In genomic region chr7:102464577-102465280, GRCh38 we compare ENCODE assay signal across 8 cellular contexts. TPM values are rescaled to one million over a fixed set of nuclear protein-coding genes. Genes with fewer than 3 reads are reported as not detected.
DNase-seq lines count a peak whose midpoint lies in the region; ATAC-seq and TF ChIP-seq lines count a peak whose summit lies in the region.

A gene with protein sequence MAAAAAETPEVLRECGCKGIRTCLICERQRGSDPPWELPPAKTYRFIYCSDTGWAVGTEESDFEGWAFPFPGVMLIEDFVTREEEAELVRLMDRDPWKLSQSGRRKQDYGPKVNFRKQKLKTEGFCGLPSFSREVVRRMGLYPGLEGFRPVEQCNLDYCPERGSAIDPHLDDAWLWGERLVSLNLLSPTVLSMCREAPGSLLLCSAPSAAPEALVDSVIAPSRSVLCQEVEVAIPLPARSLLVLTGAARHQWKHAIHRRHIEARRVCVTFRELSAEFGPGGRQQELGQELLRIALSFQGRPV (minus strand): TSS chr7:102464863. CDS start chr7:102464836, 27 bp downstream.
TSS of gene LRWD1 (plus strand) at chr7:102464984. CDS start at chr7:102465081, 97 bp downstream.

- peak within 1 kb of the TSS; percentile 100 for H3K4me3 ChIP-seq in fibroblast of pulmonary artery (replicated peaks; ENCODE audit: low read depth, low read length)

- DNase-seq in EL (peak; percentile 92), GOT3 (lab: John Stamatoyannopoulos, UW) (peak; percentile 78), RWPE1 (ENCODE audit: low spot score) (peak; percentile 98), fibroblast of pulmonary artery (ENCODE audit: low read depth) (peak; percentile 92)
- peak; percentile 98 for DNase-seq in stimulated activated naive CD8-positive, alpha-beta T cell treated with anti-CD3 and anti-CD28 coated beads, Interleukin-15, Interleukin-2, amounts not matched to agents 100 U/mL and 50 U/mL, for 24 hours

- 0 out of 2 replicates have a peak, but pooled peaks have one; percentile 26 for TF ChIP-seq CTCF in LNCAP (IDR thresholded peaks at IDR 0.05)
- no peak; the same call in 1 of the 2 replicates for TF ChIP-seq CTCF in RWPE1 (conservative IDR thresholded peaks at IDR 0.05; ENCODE audit: low read depth)
- no peak for TF ChIP-seq CTCF in fibroblast of pulmonary artery (IDR thresholded peaks at IDR 0.05; ENCODE audit: low read length, missing control alignments)
- TF ChIP-seq CTCF in nephron (IDR thresholded peaks at IDR 0.05; ENCODE audit: unreplicated experiment in 3 of 3): peak in 1 of 3 experiments; percentile 33

- H3K36me3 Mint-ChIP-seq in activated T-helper 17 cell treated with anti-CD3 and anti-CD28 coated beads, Interleukin-2, amount 50 U/mL, for 72 hours (ENCODE audit: low read depth): no peaks in the 10 kb centered on the region
- H3K36me3 Mint-ChIP-seq in nephron (ENCODE audit: low read depth): peaks cover 11% of the 10 kb centered on the region

- H3K4me3 Mint-ChIP-seq in activated T-helper 17 cell treated with anti-CD3 and anti-CD28 coated beads, Interleukin-2, amount 50 U/mL, for 72 hours: peak within 1 kb of the TSS; percentile 89
- peak within 1 kb of the TSS; percentile 98 to 99 (median 99) for H3K4me3 Mint-ChIP-seq in nephron

- ATAC-seq in activated T-helper 17 cell treated with anti-CD3 and anti-CD28 coated beads, Interleukin-2, amount 50 U/mL, for 72 hours (replicated peaks): peak; percentile 98
- peak; percentile 97 for ATAC-seq in stimulated activated naive CD8-positive, alpha-beta T cell treated with anti-CD3 and anti-CD28 coated beads, Interleukin-15, Interleukin-2, amounts not matched to agents 100 U/mL and 50 U/mL, for 24 hours

- H3K27ac ChIP-seq in RWPE1: peak within 1 kb of the TSS; percentile 74

- POLR2A ChIA-PET in RWPE1 (lab: Yijun Ruan, JAX; ENCODE audit: low non-redundant PET): no interaction called here

- H3K27ac Mint-ChIP-seq in activated T-helper 17 cell treated with anti-CD3 and anti-CD28 coated beads, Interleukin-2, amount 50 U/mL, for 72 hours: peak within 1 kb of the TSS; percentile 89
- H3K27ac Mint-ChIP-seq in nephron: peak within 1 kb of the TSS; percentile 64 to 93 (median 82)

- peaks cover 16% of the 10 kb centered on the region for H3K4me1 Mint-ChIP-seq in activated T-helper 17 cell treated with anti-CD3 and anti-CD28 coated beads, Interleukin-2, amount 50 U/mL, for 72 hours
- peaks cover 9% of the 10 kb centered on the region for H3K4me1 Mint-ChIP-seq in nephron

- H3K27me3 Mint-ChIP-seq in activated T-helper 17 cell treated with anti-CD3 and anti-CD28 coated beads, Interleukin-2, amount 50 U/mL, for 72 hours: no peaks in the 10 kb centered on the region
- no peaks in the 10 kb centered on the region for H3K27me3 Mint-ChIP-seq in nephron (ENCODE audit: low read depth)

- no peaks in the 10 kb centered on the region for H3K9me3 Mint-ChIP-seq in activated T-helper 17 cell treated with anti-CD3 and anti-CD28 coated beads, Interleukin-2, amount 50 U/mL, for 72 hours
- no peaks in the 10 kb centered on the region for H3K9me3 Mint-ChIP-seq in nephron

- CTCF ChIA-PET in RWPE1 (lab: Yijun Ruan, JAX): interaction anchor here (0.6 to 1.0 kb wide), 2 partner anchors 10 to 54 kb away, joined by 3 read pairs; no protein-coding TSS in a partner anchor

RNA-seq across cellular contexts. Expression of the first gene that starts in this region (rescaled TPM):
- total RNA-seq in activated T-helper 17 cell treated with anti-CD3 and anti-CD28 coated beads, Interleukin-2, amount 50 U/mL, for 72 hours: 1 to 10 TPM; 9.0 to 9.2 TPM

RNA-seq across cellular contexts. Expression of gene LRWD1, which starts in this region (rescaled TPM):
- 10 to 100 TPM; 14.8 to 20.6 TPM for total RNA-seq in activated T-helper 17 cell treated with anti-CD3 and anti-CD28 coated beads, Interleukin-2, amount 50 U/mL, for 72 hours

Comparison
In these comparisons a context has a peak if more than half of its experiments do, and no peak if none do; other contexts are left out.
1. Peak in every context shown above with its lines: DNase-seq, ATAC-seq, H3K4me3 ChIP-seq and H3K27ac ChIP-seq.